ENCODE assay signal across 16 cellular contexts in the genomic region with DNA sequence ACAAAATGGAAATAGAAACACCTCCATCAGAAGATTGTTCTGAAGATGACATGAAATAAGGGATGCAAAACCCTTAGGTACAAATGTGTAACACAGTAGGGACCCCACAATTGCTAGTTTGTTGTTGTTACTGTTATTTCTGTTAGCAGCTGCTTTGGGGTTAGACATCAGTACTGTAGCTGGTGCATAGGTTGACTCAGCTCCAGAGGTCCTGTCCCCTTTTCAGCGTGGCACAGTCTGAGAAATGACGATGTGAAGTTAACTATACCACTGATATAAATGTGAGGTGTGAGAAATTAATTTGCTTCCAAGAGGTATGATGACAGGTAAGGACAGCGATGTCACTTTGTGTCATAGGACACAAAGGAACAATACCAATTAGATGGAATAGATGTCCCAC.
DNase-seq lines count a peak whose midpoint lies in the region; ATAC-seq lines count a peak whose summit lies in the region.
"Had no signal": no experiment of that assay in that cellular context is flagged by ENCODE, and none has a peak within 500 bp of the region (broad histone marks: within the 10 kb centered on the region; RNA-seq: fewer than 3 reads in every experiment).

No MANE protein-coding gene starts in this region.

- H3K4me3 ChIP-seq in BLaER1: no peak overlapping the region
- H3K4me3 ChIP-seq: lung, tibial nerve had no signal

- no peaks in the 10 kb centered on the region for H4K20me1 ChIP-seq in BLaER1

- H3K4me2 ChIP-seq in BLaER1: peak overlapping the region; percentile 58

- ATAC-seq in GM19372 (IDR thresholded peaks at IDR 0.05; ENCODE audit: low read depth, unreplicated experiment) (peak; percentile 5), HG02852 (IDR thresholded peaks at IDR 0.05; ENCODE audit: unreplicated experiment) (peak; percentile 38), HG03469 (IDR thresholded peaks at IDR 0.05; ENCODE audit: unreplicated experiment) (peak; percentile 21), GM18907 (IDR thresholded peaks at IDR 0.05; ENCODE audit: unreplicated experiment) (no peak)
- ATAC-seq: activated CD8-positive, alpha-beta memory T cell treated with anti-CD3 and anti-CD28 coated beads, Interleukin-2, amount 10 ng/mL, durations not matched to agents 7 days and 5 days had no signal

- no peaks in the 10 kb centered on the region for H3K9me3 ChIP-seq in BLaER1
- H3K9me3 ChIP-seq: tibial nerve had no signal

- no peaks in the 10 kb centered on the region for H3K36me3 ChIP-seq in BLaER1
- H3K36me3 ChIP-seq: tibial nerve had no signal

- no peak for DNase-seq in SKM-1 (lab: John Stamatoyannopoulos, UW; ENCODE audit: unreplicated experiment)
- DNase-seq in COR-L47 (lab: John Stamatoyannopoulos, UW): no peak
- no peak for DNase-seq in activated naive CD4-positive, alpha-beta T cell treated with anti-CD3 and anti-CD28 coated beads, Interleukin-2, amount 50 U/mL, for 16 hours
- DNase-seq: activated CD8-positive, alpha-beta memory T cell treated with anti-CD3 and anti-CD28 coated beads, Interleukin-2, amount 10 ng/mL, durations not matched to agents 7 days and 5 days; activated naive CD8-positive, alpha-beta T cell treated with anti-CD3 and anti-CD28 coated beads, Interleukin-2, amount 10 ng/mL, durations not matched to agents 7 days and 5 days; NCI-H146; NCI-H526 treated with DMSO at 0.1 percent for 48 hours; small intestine had no signal

- no peak overlapping the region for H3K27ac ChIP-seq in BLaER1
- H3K27ac ChIP-seq: tibial nerve, VCaP had no signal

- H3K4me1 ChIP-seq in BLaER1: peaks cover 43% of the 10 kb centered on the region

- no peak overlapping the region for H3K9ac ChIP-seq in BLaER1

- H3K27me3 ChIP-seq in BLaER1: no peaks in the 10 kb centered on the region
- H3K27me3 ChIP-seq: tibial nerve had no signal
